ENCODE assay signal across 24 cellular contexts in genomic region chr4:15504041-15504440, GRCh38. TPM values are rescaled to one million over a fixed set of nuclear protein-coding genes. Genes with fewer than 3 reads are reported as not detected.
DNase-seq lines count a peak whose midpoint lies in the region; ATAC-seq, FAIRE-seq and TF ChIP-seq lines count a peak whose summit lies in the region.
"Had no signal": no experiment of that assay in that cellular context is flagged by ENCODE, and none has a peak within 500 bp of the region (broad histone marks: within the 10 kb centered on the region; RNA-seq: fewer than 3 reads in every experiment).

No MANE protein-coding gene starts in this region.

- POLR2A ChIA-PET in HepG2 (lab: Yijun Ruan, JAX): no interaction called here

- no peak for TF ChIP-seq RAD21 in HepG2 (CRISPR knock-in tag; IDR thresholded peaks at IDR 0.05)

- 96% methylated on average over 1 of the region's 1 CpG for whole genome bisulfite sequencing in HepG2 (ENCODE audit: low lambda C conversion rate)

- DNase-seq in ELR (ENCODE audit: low read depth): peak; percentile 35
- peak; percentile 15 for DNase-seq in fibroblast of gingiva (ENCODE audit: low read depth)
- no peak for DNase-seq in sciatic nerve (ENCODE audit: low spot score)
- DNase-seq in G401 (ENCODE audit: low spot score): no peak
- DNase-seq in HepG2 (ENCODE audit: low spot score): no peak
- no peak for DNase-seq in medulla oblongata (ENCODE audit: extremely low spot score)
- no peak for DNase-seq in colonic mucosa
- DNase-seq: CD4-positive, alpha-beta memory T cell; DMS153; MM.1S; NCI-H1092; NCI-H2081; NCI-H510A; NCI-H774; PC-3; RPMI8226; SIG-M5 had no signal

- no peak for TF ChIP-seq CTCF in OCI-LY3 (IDR thresholded peaks at IDR 0.05; ENCODE audit: low read depth, low read length)
- no peak for TF ChIP-seq CTCF in HepG2 (CRISPR knock-in tag; IDR thresholded peaks at IDR 0.05)
- TF ChIP-seq CTCF in colonic mucosa (IDR thresholded peaks at IDR 0.05): no peak

- H2AFZ ChIP-seq in OCI-LY3 (ENCODE audit: low read depth, low read length) (no peak overlapping the region), HepG2 (ENCODE audit: low read length) (no peak overlapping the region)

- no peak for FAIRE-seq in HepG2 (lab: Jason Lieb, UNC)
- FAIRE-seq: A204.1, GM12892, H54 had no signal

- no peaks in the 10 kb centered on the region for H3K36me3 ChIP-seq in OCI-LY3 (replicated peaks; ENCODE audit: low read depth, low read length)
- 0 out of 5 replicates have a peak, but pooled peaks cover 0 to 4% of the 10 kb centered on the region in 2 experiments for H3K36me3 ChIP-seq in HepG2 (replicated peaks in 1 of 2; ENCODE audit: control insufficient read depth in 1 of 2, insufficient read depth in 2 of 2, low read length in 2 of 2)
- no peaks in the 10 kb centered on the region for H3K36me3 ChIP-seq in colonic mucosa
- H3K36me3 ChIP-seq: BLaER1 had no signal

- H3K4me1 ChIP-seq in OCI-LY3 (ENCODE audit: low read length) (peaks cover 3% of the 10 kb centered on the region; the same call in 1 of the 2 replicates), HepG2 (ENCODE audit: insufficient read depth, low read length) (peaks cover 6% of the 10 kb centered on the region; the same call in 1 of the 2 replicates), colonic mucosa (no peaks in the 10 kb centered on the region)
- H3K4me1 ChIP-seq: BLaER1 had no signal

- H3K79me2 ChIP-seq in OCI-LY3 (ENCODE audit: low read length) (no peaks in the 10 kb centered on the region), HepG2 (ENCODE audit: insufficient read depth, low read length) (no peaks in the 10 kb centered on the region)

- H3K4me3 ChIP-seq in OCI-LY3 (ENCODE audit: low read length): peak overlapping the region; percentile 44
- no peak overlapping the region for H3K4me3 ChIP-seq in HepG2 (replicated peaks in 1 of 3; ENCODE audit: insufficient read depth in 1 of 3, low read depth in 2 of 3, low read length in 3 of 3)
- H3K4me3 ChIP-seq in colonic mucosa: no peak overlapping the region
- H3K4me3 ChIP-seq: BLaER1 had no signal

- H3K4me2 ChIP-seq in OCI-LY3 (ENCODE audit: low read length): peak overlapping the region; percentile 47
- no peak overlapping the region for H3K4me2 ChIP-seq in HepG2 (ENCODE audit: low read depth, low read length)
- H3K4me2 ChIP-seq: BLaER1, KMS-11 had no signal

- BruUV-seq in HepG2 (replicated peaks; lab: Mats Ljungman, UMichigan): no TSS peak

- CTCF ChIA-PET in HepG2 (lab: Yijun Ruan, JAX; ENCODE audit: low intra/inter-chr PET ratio, low total read pairs): no interaction called here

- H3K9me3 ChIP-seq in OCI-LY3 (ENCODE audit: insufficient read depth, low read length) (no peaks in the 10 kb centered on the region), HepG2 (ENCODE audit: low read length) (no peaks in the 10 kb centered on the region), colonic mucosa (no peaks in the 10 kb centered on the region)
- H3K9me3 ChIP-seq: BLaER1 had no signal

- intact Hi-C loops in sciatic nerve (cut with DNase I): no loop called here
- intact Hi-C loops in HepG2 (cut with micrococcal nuclease; ENCODE audit: unreplicated experiment): loop anchor here (10.0 kb wide), 1 partner anchor 1749 kb away; no protein-coding TSS in a partner anchor
- intact Hi-C loops in colonic mucosa (cut with DNase I): no loop called here

- TF ChIP-seq POLR2A in HepG2 (IDR thresholded peaks at IDR 0.05; ENCODE audit: insufficient read depth in 1 of 2, low read depth in 2 of 2, low read length in 2 of 2): no peak

- TF ChIP-seq EP300 in HepG2 (IDR thresholded peaks at IDR 0.05; ENCODE audit: low read depth in 2 of 2, low read length in 2 of 2) (no peak), HepG2 (CRISPR knock-in tag; IDR thresholded peaks at IDR 0.05; ENCODE audit: borderline replicate concordance) (no peak)

- H4K20me1 ChIP-seq in OCI-LY3 (ENCODE audit: insufficient read depth, low read length): no peaks in the 10 kb centered on the region
- H4K20me1 ChIP-seq in HepG2 (ENCODE audit: insufficient read depth, low read length): no peaks in the 10 kb centered on the region
- H4K20me1 ChIP-seq: BLaER1 had no signal

- no peaks in the 10 kb centered on the region for H3K27me3 ChIP-seq in OCI-LY3 (ENCODE audit: low read depth, low read length)
- no peaks in the 10 kb centered on the region for H3K27me3 ChIP-seq in HepG2 (ENCODE audit: control insufficient read depth in 1 of 2, insufficient read depth in 2 of 2, low read length in 2 of 2)
- H3K27me3 ChIP-seq in colonic mucosa: no peaks in the 10 kb centered on the region
- H3K27me3 ChIP-seq: BLaER1 had no signal

- H3K27ac ChIP-seq in OCI-LY3 (ENCODE audit: low read length): no peak overlapping the region
- no peak overlapping the region for H3K27ac ChIP-seq in HepG2 (ENCODE audit: extremely low read length, insufficient read depth, low read length)
- no peak overlapping the region for H3K27ac ChIP-seq in colonic mucosa
- H3K27ac ChIP-seq: BLaER1, KMS-11 had no signal

- H3K9ac ChIP-seq in OCI-LY3 (ENCODE audit: low read length): no peak overlapping the region
- H3K9ac ChIP-seq in HepG2 (ENCODE audit: insufficient read depth, low read depth, low read length): no peak overlapping the region
- no peak overlapping the region for H3K9ac ChIP-seq in colonic mucosa (ENCODE audit: low read depth in 2 of 2, low read length in 2 of 2)
- H3K9ac ChIP-seq: BLaER1, KMS-11 had no signal

- ATAC-seq in sciatic nerve (peak; percentile 49), HepG2 (no peak)
- ATAC-seq: PC-3, SK-N-SH treated with all-trans-retinoic acid at 6 μM for 48 hours had no signal

- in situ Hi-C loops in G401 (cut with HindIII; ENCODE audit: low sequenced_read_pairs) (no loop called here), HepG2 (cut with HindIII; ENCODE audit: extremely low pct_ligation_motif_present, low pct_unique_long_range_greater_than_20kb) (no loop called here)

TF ChIP-seq in HepG2, 621 proteins besides CTCF, POLR2A, EP300 and RAD21 (continues in another document):
- TF ChIP-seq NFYB (CRISPR knock-in tag; IDR thresholded peaks at IDR 0.05) (no peak), RBM22 (optimal IDR thresholded peaks at IDR 0.05; ENCODE audit: low read length) (no peak), THAP8 (CRISPR knock-in tag; IDR thresholded peaks at IDR 0.05; ENCODE audit: borderline replicate concordance) (no peak), ZNF383 (CRISPR knock-in tag; IDR thresholded peaks at IDR 0.05; ENCODE audit: borderline replicate concordance) (no peak), TOE1 (CRISPR knock-in tag; IDR thresholded peaks at IDR 0.05) (no peak), ATM (IDR thresholded peaks at IDR 0.05; ENCODE audit: borderline replicate concordance) (no peak), ZSCAN21 (CRISPR knock-in tag; IDR thresholded peaks at IDR 0.05; ENCODE audit: borderline replicate concordance) (no peak), ZNF777 (CRISPR knock-in tag; IDR thresholded peaks at IDR 0.05) (no peak), ZNF160 (CRISPR knock-in tag; IDR thresholded peaks at IDR 0.05) (no peak), GTF3A (CRISPR knock-in tag; conservative IDR thresholded peaks at IDR 0.05) (no peak), MYC (CRISPR knock-in tag; IDR thresholded peaks at IDR 0.05; ENCODE audit: borderline replicate concordance) (no peak), ZNF674 (CRISPR knock-in tag; IDR thresholded peaks at IDR 0.05; ENCODE audit: low read depth) (no peak), MAFF (IDR thresholded peaks at IDR 0.05; ENCODE audit: low read depth, low read length) (no peak), RBFOX2 (IDR thresholded peaks at IDR 0.05; ENCODE audit: low read depth, low read length) (no peak)

RNA-seq across cellular contexts. Expression of gene CC2D2A, which starts 34.4 kb away (rescaled TPM):
- total RNA-seq in sciatic nerve (35.6 TPM), HepG2 (2016; rRNA removed; fragmentation: Illumina TruSeq; extraction: Trizol) (6.5 and 7.2 TPM in 2 replicates), colonic mucosa (1 to 10 TPM; 2.6 to 8.3 TPM)
- 7.6 and 24.7 TPM in 2 replicates for total RNA-seq in G401 (2014; rRNA removed; shearing (Covaris generic))
- total RNA-seq in HepG2 (2016; cell fraction: cytosol; rRNA removed; fragmentation: Illumina TruSeq; extraction: Trizol; ENCODE audit: low read depth): 1.8 and 1.9 TPM in 2 replicates
- total RNA-seq in HepG2 (2016; cell fraction: insoluble cytoplasmic fraction; rRNA removed; fragmentation: Illumina TruSeq; extraction: Trizol): 7.4 and 8.8 TPM in 2 replicates
- total RNA-seq in HepG2 (2016; cell fraction: membrane; rRNA removed; fragmentation: Illumina TruSeq; extraction: Trizol): 3.2 and 3.5 TPM in 2 replicates
- total RNA-seq in HepG2 (2016; cell fraction: nucleus; rRNA removed; fragmentation: Illumina TruSeq; extraction: Trizol): 8.4 and 12.6 TPM in 2 replicates
- polyA plus RNA-seq in HepG2 (2011; rRNA removed): 2.4 and 4.2 TPM in 2 replicates
- 1.4 and 3.5 TPM in 2 replicates for polyA plus RNA-seq in HepG2 (2011; cell fraction: cytosol; rRNA removed)
- 5.0 and 6.6 TPM in 2 replicates for polyA plus RNA-seq in HepG2 (2011; cell fraction: nucleus; rRNA removed)
- polyA plus RNA-seq in HepG2 (2012): 2.4 and 4.9 TPM in 2 replicates
- 1.2 TPM in 2 replicates for polyA plus RNA-seq in HepG2 (2016; cell fraction: cytosol; fragmentation: Illumina TruSeq; extraction: Trizol; ENCODE audit: low read depth)
- polyA plus RNA-seq in HepG2 (2016; cell fraction: insoluble cytoplasmic fraction; fragmentation: Illumina TruSeq; extraction: Trizol; ENCODE audit: low read depth): 6.8 and 6.9 TPM in 2 replicates
- 1.3 and 2.0 TPM in 2 replicates for polyA plus RNA-seq in HepG2 (2016; cell fraction: membrane; fragmentation: Illumina TruSeq; extraction: Trizol; ENCODE audit: low read depth)
- 9.0 and 12.6 TPM in 2 replicates for polyA plus RNA-seq in HepG2 (2016; cell fraction: nucleus; fragmentation: Illumina TruSeq; extraction: Trizol; ENCODE audit: insufficient read depth, low read depth)
- polyA minus RNA-seq in HepG2 (2011; rRNA and poly(A)+ RNA removed; ENCODE audit: low replicate concordance): 2.0 and 7.9 TPM in 2 replicates
- polyA minus RNA-seq in HepG2 (2011; cell fraction: cytosol; rRNA and poly(A)+ RNA removed): 2.5 and 2.9 TPM in 2 replicates
- 8.5 and 10.7 TPM in 2 replicates for polyA minus RNA-seq in HepG2 (2011; cell fraction: nucleus; rRNA and poly(A)+ RNA removed)

Comparison
In these comparisons a context has a peak if more than half of its experiments do, and no peak if none do; other contexts are left out.
1. DNase-seq: peak in ELR (single experiment) and fibroblast of gingiva (single experiment); none in sciatic nerve (single experiment), G401 (single experiment), HepG2 (single experiment), medulla oblongata (single experiment) and colonic mucosa (single experiment).